In the genomic region with DNA sequence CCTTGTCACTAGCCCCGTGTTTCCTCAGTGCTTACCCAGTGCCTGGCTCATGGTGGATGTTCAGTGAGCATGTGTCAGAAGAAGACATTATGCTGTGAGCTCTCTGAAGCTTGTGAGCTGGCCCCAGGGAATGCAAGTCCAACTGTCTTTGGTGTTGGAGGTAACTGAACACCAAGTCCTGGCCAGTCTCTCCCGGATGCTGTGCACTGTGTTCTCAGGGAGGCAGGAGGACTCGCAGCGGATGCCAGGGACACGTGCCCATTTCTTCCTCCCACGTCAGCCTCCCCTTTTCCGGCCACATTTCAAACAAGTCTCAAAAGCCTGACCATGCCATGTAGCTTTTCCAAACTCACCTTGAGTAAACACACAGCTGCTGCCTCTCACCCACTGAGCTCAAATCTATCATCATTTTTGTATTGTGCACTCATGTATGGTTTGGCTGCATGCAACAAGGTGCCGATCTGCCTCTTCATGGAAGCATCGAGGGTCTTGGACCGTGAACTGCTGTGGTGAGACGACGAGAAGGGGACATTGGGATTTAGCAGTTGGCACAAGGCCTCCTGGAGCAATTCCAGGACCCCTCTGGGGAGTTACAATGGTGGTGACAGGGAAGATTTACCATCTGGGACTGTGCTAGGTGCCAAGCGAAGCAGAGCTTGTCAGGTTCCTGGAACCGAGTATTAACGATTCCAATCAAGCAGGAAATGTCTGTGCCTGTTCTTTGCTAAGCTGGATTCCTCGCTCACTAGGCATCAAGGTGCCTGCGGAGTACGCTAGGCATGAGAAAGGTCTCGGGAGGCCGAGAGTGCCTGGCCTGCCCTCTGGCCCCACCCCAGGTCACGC, we compare ENCODE assay signal across 17 cellular contexts. TPM values are rescaled to one million over a fixed set of nuclear protein-coding genes. Genes with fewer than 3 reads are reported as not detected.
DNase-seq lines count a peak whose midpoint lies in the region; ATAC-seq and TF ChIP-seq lines count a peak whose summit lies in the region.
"Had no signal": no experiment of that assay in that cellular context is flagged by ENCODE, and none has a peak within 500 bp of the region (broad histone marks: within the 10 kb centered on the region; RNA-seq: fewer than 3 reads in every experiment).

No MANE protein-coding gene starts in this region.

- H3K27me3 ChIP-seq in mammary epithelial cell (ENCODE audit: insufficient read depth, low read length), result no peaks in the 10 kb centered on the region
- no peaks in the 10 kb centered on the region for H3K27me3 ChIP-seq in PC-3 (ENCODE audit: low read length)
- H3K27me3 ChIP-seq: gastrocnemius medialis, left lung, spleen had no signal

- no peak overlapping the region for H3K9ac ChIP-seq in mammary epithelial cell (ENCODE audit: insufficient read depth, low read length)
- H3K9ac ChIP-seq in PC-3 (ENCODE audit: low read length), result no peak overlapping the region

- H3K27ac ChIP-seq in mammary epithelial cell (ENCODE audit: insufficient read depth, low read depth, low read length), result no peak overlapping the region
- no peak overlapping the region for H3K27ac ChIP-seq in PC-3 (ENCODE audit: low read length)
- H3K27ac ChIP-seq: gastrocnemius medialis had no signal

- H3K4me3 ChIP-seq in mammary epithelial cell (replicated peaks in 1 of 3; ENCODE audit: insufficient read depth in 1 of 3, low read depth in 2 of 3, low read length in 3 of 3), result no peak overlapping the region
- no peak overlapping the region for H3K4me3 ChIP-seq in PC-3 (ENCODE audit: low read length)
- H3K4me3 ChIP-seq: gastrocnemius medialis, left lung, spleen had no signal

- no peaks in the 10 kb centered on the region for H3K36me3 ChIP-seq in mammary epithelial cell (ENCODE audit: insufficient read depth, low read length)
- H3K36me3 ChIP-seq in PC-3 (ENCODE audit: low read depth, low read length), result no peaks in the 10 kb centered on the region
- H3K36me3 ChIP-seq: gastrocnemius medialis, left lung, spleen had no signal

- H3K9me2 ChIP-seq in PC-3 (replicated peaks; ENCODE audit: low read length), result no peaks in the 10 kb centered on the region

- in situ Hi-C loops in mammary epithelial cell (cut with MboI; ENCODE audit: low sequenced_read_pairs in 2 of 2), result no loop called here

- H3F3A ChIP-seq in PC-3 (ENCODE audit: low read length, unreplicated experiment), result no peaks in the 10 kb centered on the region

- no peak for TF ChIP-seq CTCF in mammary epithelial cell (conservative IDR thresholded peaks at IDR 0.05 in 1 of 2, IDR thresholded peaks at IDR 0.05 in 1 of 2; ENCODE audit: extremely low read depth in 1 of 2, insufficient read depth in 1 of 2, low read depth in 1 of 2, low read length in 2 of 2)
- no peak for TF ChIP-seq CTCF in PC-3 (conservative IDR thresholded peaks at IDR 0.05; ENCODE audit: low read depth, low read length)
- TF ChIP-seq CTCF in glutamatergic neuron (IDR thresholded peaks at IDR 0.05; ENCODE audit: partially characterized antibody, unreplicated experiment), result no peak
- no peak for TF ChIP-seq CTCF in GM10248 (IDR thresholded peaks at IDR 0.05; ENCODE audit: control extremely low read depth, extremely low read depth, low read depth, missing control alignments)

- DNase-seq in COR-L47 (lab: John Stamatoyannopoulos, UW) (peak; percentile 86), NCI-H1694 (lab: John Stamatoyannopoulos, UW) (peak; percentile 97), mammary epithelial cell (no peak), PC-3 (no peak), glutamatergic neuron (no peak), GM10248 (ENCODE audit: extremely low spot score) (no peak)
- DNase-seq in naive thymus-derived CD8-positive, alpha-beta T cell, result no peak
- DNase-seq: activated CD4-positive, alpha-beta T cell treated with anti-CD3 and anti-CD28 coated beads for 1 hour; activated gamma-delta T cell treated with Interleukin-2 at 50 U/mL for 16 hours; gastrocnemius medialis; GOT3; left lung; NCI-H510A; spleen had no signal

- no peaks in the 10 kb centered on the region for H3K27me3 Mint-ChIP-seq in naive thymus-derived CD8-positive, alpha-beta T cell
- peaks cover 4% of the 10 kb centered on the region for H3K27me3 Mint-ChIP-seq in glutamatergic neuron (ENCODE audit: unreplicated experiment)

- H3K4me1 ChIP-seq in mammary epithelial cell (ENCODE audit: insufficient read depth, low read length) (peaks cover 12% of the 10 kb centered on the region), PC-3 (ENCODE audit: insufficient read depth, low read length) (peaks cover 3% of the 10 kb centered on the region; the same call in 1 of the 2 replicates)
- H3K4me1 ChIP-seq: gastrocnemius medialis had no signal

- H3K4me2 ChIP-seq in mammary epithelial cell (ENCODE audit: insufficient read depth, low read depth, low read length) (no peak overlapping the region), PC-3 (ENCODE audit: low read length) (no peak overlapping the region)

- H3K36me3 Mint-ChIP-seq in naive thymus-derived CD8-positive, alpha-beta T cell, result no peaks in the 10 kb centered on the region
- peaks cover 6% of the 10 kb centered on the region for H3K36me3 Mint-ChIP-seq in glutamatergic neuron (ENCODE audit: unreplicated experiment)
- H3K36me3 Mint-ChIP-seq: IgD-negative memory B cell had no signal

- H3K9me3 ChIP-seq in mammary epithelial cell (replicated peaks; ENCODE audit: insufficient read depth, low read length) (no peaks in the 10 kb centered on the region), PC-3 (ENCODE audit: low read length) (no peaks in the 10 kb centered on the region)
- H3K9me3 ChIP-seq: gastrocnemius medialis, left lung had no signal

- peaks cover 0 to 3% (median 0%) of the 10 kb centered on the region in 9 donors for H3K9me3 Mint-ChIP-seq in naive thymus-derived CD8-positive, alpha-beta T cell
- peaks cover 10% of the 10 kb centered on the region for H3K9me3 Mint-ChIP-seq in glutamatergic neuron (ENCODE audit: unreplicated experiment)

- H3K4me3 Mint-ChIP-seq in naive thymus-derived CD8-positive, alpha-beta T cell, result no peak overlapping the region
- no peak overlapping the region for H3K4me3 Mint-ChIP-seq in glutamatergic neuron (ENCODE audit: unreplicated experiment)

- peaks cover 32 to 56% (median 42%) of the 10 kb centered on the region in 4 donors for H3K4me1 Mint-ChIP-seq in naive thymus-derived CD8-positive, alpha-beta T cell
- peaks cover 24% of the 10 kb centered on the region for H3K4me1 Mint-ChIP-seq in glutamatergic neuron (ENCODE audit: low read depth, unreplicated experiment)

- BruUV-seq in mammary epithelial cell (replicated peaks; lab: Mats Ljungman, UMichigan) (no TSS peak), PC-3 (replicated peaks; lab: Mats Ljungman, UMichigan) (no TSS peak)

- CTCF ChIA-PET in mammary epithelial cell (lab: Charles Lee; ENCODE audit: low non-redundant PET), result no interaction called here
- CTCF ChIA-PET in PC-3 (lab: Charles Lee), result no interaction called here
- CTCF ChIA-PET in GM10248 (lab: Yijun Ruan, JAX), result interaction anchor here (1.2 to 1.4 kb wide), 3 partner anchors 10 to 363 kb away, joined by 3 to 4 read pairs (median 3); no protein-coding TSS in a partner anchor

- WGBS in mammary epithelial cell (ENCODE audit: low coverage, missing lambda C conversion rate), result 38% methylated on average over 21 of the region's 21 CpGs

- intact Hi-C loops in mammary epithelial cell (cut with micrococcal nuclease) (no loop called here), PC-3 (cut with micrococcal nuclease) (no loop called here)

- H3K27ac Mint-ChIP-seq in naive thymus-derived CD8-positive, alpha-beta T cell, result peak overlapping the region in 9 of 10 donors; percentile 53 to 96 (median 70)
- H3K27ac Mint-ChIP-seq in glutamatergic neuron (ENCODE audit: unreplicated experiment), result no peak overlapping the region
- H3K27ac Mint-ChIP-seq: IgD-negative memory B cell had no signal

- no peaks in the 10 kb centered on the region for H4K20me1 ChIP-seq in mammary epithelial cell (ENCODE audit: insufficient read depth, low read length)
- no peaks in the 10 kb centered on the region for H4K20me1 ChIP-seq in PC-3 (ENCODE audit: low read length)

- peak overlapping the region; percentile 48 for H2AFZ ChIP-seq in mammary epithelial cell (ENCODE audit: low read depth, low read length)
- H2AFZ ChIP-seq in PC-3 (ENCODE audit: low read length), result no peak overlapping the region

- ATAC-seq in naive thymus-derived CD8-positive, alpha-beta T cell, result no peak
- ATAC-seq in HG03025 (IDR thresholded peaks at IDR 0.05; ENCODE audit: low FRiP score, unreplicated experiment) (no peak), PC-3 (no peak)
- ATAC-seq: gastrocnemius medialis, left lung had no signal

- H3K79me2 ChIP-seq in mammary epithelial cell (ENCODE audit: insufficient read depth, low read length) (no peaks in the 10 kb centered on the region), PC-3 (ENCODE audit: low read length) (no peaks in the 10 kb centered on the region)

- dilution Hi-C loops in mammary epithelial cell (cut with HindIII; ENCODE audit: low sequenced_read_pairs), result loop anchor here (5.0 kb wide), 2 partner anchors 33 to 68 kb away; no protein-coding TSS in a partner anchor

- POLR2A ChIA-PET in naive thymus-derived CD8-positive, alpha-beta T cell (lab: Charles Lee), result interaction anchor here (0.9 to 7.4 kb wide), 3 partner anchors 17 to 47 kb away, joined by 3 to 53 read pairs (median 6); no protein-coding TSS in a partner anchor
- POLR2A ChIA-PET in PC-3 (lab: Charles Lee; ENCODE audit: unreplicated experiment), result no interaction called here
- POLR2A ChIA-PET in GM10248 (lab: Yijun Ruan, JAX), result no interaction called here

RNA-seq across cellular contexts. Expression of gene MGAT4A, which starts 44.4 kb away (rescaled TPM):
- total RNA-seq in mammary epithelial cell (1 to 10 TPM; 2.0 to 4.3 TPM), PC-3 (2014; rRNA removed) (1.7 and 6.1 TPM in 2 replicates), glutamatergic neuron (ENCODE audit: unreplicated experiment) (35.8 TPM)
- polyA plus RNA-seq in mammary epithelial cell, result 0.79 TPM
- polyA minus RNA-seq in mammary epithelial cell, result 2.3 TPM
- total RNA-seq in naive thymus-derived CD8-positive, alpha-beta T cell, result 100 to 1,000 TPM; 291 to 295 TPM
- polyA plus RNA-seq in naive thymus-derived CD8-positive, alpha-beta T cell, result 100 to 1,000 TPM; 285 to 350 (median 310) TPM
- polyA plus RNA-seq: BJ had no signal

Comparison
In these comparisons a context has a peak if more than half of its experiments do, and no peak if none do; other contexts are left out.
1. DNase-seq: peak in COR-L47 (single experiment) and NCI-H1694 (single experiment); none in mammary epithelial cell (single experiment), naive thymus-derived CD8-positive, alpha-beta T cell (0 of 10), PC-3 (single experiment), glutamatergic neuron (single experiment) and GM10248 (single experiment).